ENCODE assay signal across 32 cellular contexts in genomic region chr3:181464033-181464694, GRCh38.
"Had no signal": no experiment of that assay in that cellular context is flagged by ENCODE, and none has a peak within 500 bp of the region (broad histone marks: within the 10 kb centered on the region; RNA-seq: fewer than 3 reads in every experiment).

No MANE protein-coding gene starts in this region.

- H3K4me3 ChIP-seq: adrenal gland, cardiac muscle cell, coronary artery, heart left ventricle, left ventricle myocardium inferior, lung, pancreas, psoas muscle, sigmoid colon, thyroid gland, upper lobe of right lung had no signal

- H3K27me3 Mint-ChIP-seq: activated naive CD8-positive, alpha-beta T cell treated with anti-CD3 and anti-CD28 coated beads for 36 hours; stimulated activated naive CD8-positive, alpha-beta T cell treated with anti-CD3 and anti-CD28 coated beads, Interleukin-15, Interleukin-2, amounts not matched to agents 100 ng/mL and 50 ng/mL, for 24 hours had no signal

- H3K36me3 Mint-ChIP-seq: activated naive CD8-positive, alpha-beta T cell treated with anti-CD3 and anti-CD28 coated beads for 36 hours; brain; stimulated activated effector memory CD8-positive, alpha-beta T cell treated with anti-CD3 and anti-CD28 coated beads, Interleukin-12 subunit alpha, Interleukin-12 subunit beta, amount 100 ng/mL, for 72 hours had no signal

- H3K9me3 ChIP-seq: adrenal gland, heart left ventricle, left ventricle myocardium inferior, pancreas, psoas muscle, sigmoid colon, thyroid gland, upper lobe of right lung had no signal

- ATAC-seq: esophagus mucosa; heart left ventricle; pancreas; psoas muscle; stimulated activated effector memory CD8-positive, alpha-beta T cell treated with anti-CD3 and anti-CD28 coated beads, Interleukin-12 subunit alpha, Interleukin-12 subunit beta, amount 100 ng/mL, for 72 hours; upper lobe of right lung had no signal

- H3K9me3 Mint-ChIP-seq: activated naive CD8-positive, alpha-beta T cell treated with anti-CD3 and anti-CD28 coated beads for 36 hours; nephron; T-helper 2 cell treated with Interferon-gamma antibody and Interleukin-4, amounts not matched to agents 5 μg/mL and 100 μg/mL, for 36 hours had no signal

- H3K4me3 Mint-ChIP-seq: activated naive CD4-positive, alpha-beta T cell treated with anti-CD3 and anti-CD28 coated beads for 36 hours; activated naive CD8-positive, alpha-beta T cell treated with anti-CD3 and anti-CD28 coated beads for 36 hours; brain; nephron; stimulated activated effector memory CD8-positive, alpha-beta T cell treated with anti-CD3 and anti-CD28 coated beads, Interleukin-12 subunit alpha, Interleukin-12 subunit beta, amount 100 ng/mL, for 72 hours; stimulated activated naive CD8-positive, alpha-beta T cell treated with anti-CD3 and anti-CD28 coated beads, Interleukin-15, Interleukin-2, amounts not matched to agents 100 ng/mL and 50 ng/mL, for 24 hours; T-helper 2 cell treated with Interferon-gamma antibody and Interleukin-4, amounts not matched to agents 5 μg/mL and 100 μg/mL, for 36 hours had no signal

- H3K27ac Mint-ChIP-seq: activated naive CD4-positive, alpha-beta T cell treated with anti-CD3 and anti-CD28 coated beads for 36 hours; activated naive CD8-positive, alpha-beta T cell treated with anti-CD3 and anti-CD28 coated beads for 36 hours; brain; nephron; stimulated activated effector memory CD8-positive, alpha-beta T cell treated with anti-CD3 and anti-CD28 coated beads, Interleukin-12 subunit alpha, Interleukin-12 subunit beta, amount 100 ng/mL, for 72 hours; stimulated activated naive CD8-positive, alpha-beta T cell treated with anti-CD3 and anti-CD28 coated beads, Interleukin-15, Interleukin-2, amounts not matched to agents 100 ng/mL and 50 ng/mL, for 24 hours; T-helper 2 cell treated with Interferon-gamma antibody and Interleukin-4, amounts not matched to agents 5 μg/mL and 100 μg/mL, for 36 hours had no signal

- FAIRE-seq: endothelial cell of umbilical vein, pancreas, small intestine had no signal

- DNase-seq: activated CD4-positive, alpha-beta T cell treated with anti-CD3 and anti-CD28 coated beads for 4 hours; activated CD4-positive, alpha-beta T cell treated with anti-CD3 and anti-CD28 coated beads, Interleukin-2, amount 50 U/mL, for 4 hours; activated CD4-positive, CD25-positive, alpha-beta regulatory T cell; activated effector memory CD4-positive, alpha-beta T cell treated with Interleukin-2 at 50 U/mL for 16 hours; activated naive CD4-positive, alpha-beta T cell treated with anti-CD3 and anti-CD28 coated beads for 36 hours; activated naive CD8-positive, alpha-beta T cell treated with anti-CD3 and anti-CD28 coated beads for 36 hours; activated T-cell treated with anti-CD3 and anti-CD28 coated beads for 4 hours; adrenal gland; aorta; cerebellar nuclear complex; foreskin fibroblast; heart left ventricle; islet precursor cell; left ventricle myocardium inferior; pancreas; psoas muscle; sigmoid colon; small intestine; stimulated activated CD4-positive, alpha-beta T cell treated with anti-CD3 and anti-CD28 coated beads, Interleukin-4, amount 100 ng/mL, for 24 hours; T-helper 1 cell; thyroid gland; upper lobe of right lung had no signal

- H3K27ac ChIP-seq: adrenal gland, cardiac muscle cell, coronary artery, heart left ventricle, left ventricle myocardium inferior, pancreas, psoas muscle, sigmoid colon, thyroid gland, upper lobe of right lung had no signal

- H3K27me3 ChIP-seq: adrenal gland, cardiac muscle cell, heart left ventricle, pancreas, sigmoid colon, thyroid gland, upper lobe of right lung had no signal

- H3K4me1 Mint-ChIP-seq: activated naive CD8-positive, alpha-beta T cell treated with anti-CD3 and anti-CD28 coated beads for 36 hours; nephron; stimulated activated effector memory CD8-positive, alpha-beta T cell treated with anti-CD3 and anti-CD28 coated beads, Interleukin-12 subunit alpha, Interleukin-12 subunit beta, amount 100 ng/mL, for 72 hours had no signal

- H3K36me3 ChIP-seq: adrenal gland, cardiac muscle cell, heart left ventricle, left ventricle myocardium inferior, pancreas, sigmoid colon, thyroid gland, upper lobe of right lung had no signal

- H3K4me1 ChIP-seq: adrenal gland, heart left ventricle, left ventricle myocardium inferior, pancreas, psoas muscle, sigmoid colon, thyroid gland, upper lobe of right lung had no signal
